In the genomic region with DNA sequence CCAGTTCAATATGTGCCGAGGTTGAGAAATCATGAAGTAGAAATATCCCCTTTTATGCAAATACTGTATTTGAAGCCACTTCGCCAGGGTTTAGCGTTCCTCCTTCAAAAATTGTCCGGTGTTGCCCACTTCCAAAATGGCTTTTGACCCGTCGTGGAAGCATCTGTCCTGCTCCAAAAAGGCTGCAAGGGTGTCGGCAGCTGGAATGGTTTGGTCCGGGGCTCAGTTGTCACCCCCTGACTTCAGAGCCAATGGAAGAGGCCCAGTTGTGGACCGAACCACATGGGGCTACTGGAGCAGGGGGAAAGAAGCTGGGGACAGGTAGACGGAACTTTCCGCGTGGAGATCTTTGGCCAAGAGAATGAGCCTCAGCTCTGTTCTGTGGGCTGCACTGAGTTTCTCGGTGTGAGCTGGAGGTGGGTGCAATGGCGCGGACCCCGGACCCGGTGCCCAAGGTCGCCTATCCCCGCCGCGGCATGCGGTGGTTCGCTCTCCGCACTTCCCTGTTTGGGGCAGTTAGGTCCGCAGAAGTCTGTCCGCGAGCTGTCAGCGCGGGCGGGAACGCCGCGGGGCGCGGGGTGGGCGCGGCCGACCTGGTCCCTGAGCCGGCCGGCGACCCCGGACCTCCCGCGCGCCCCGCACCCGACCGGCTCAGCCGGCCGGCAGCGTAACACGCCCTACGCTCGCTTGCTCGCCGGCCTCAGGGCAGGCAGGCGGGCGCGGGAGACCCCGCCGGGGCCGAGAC, we compare ENCODE assay signal across 1 cellular context.
TF ChIP-seq lines count a peak whose summit lies in the region.

TSS of gene ANKRD13A (plus strand) at position 527 of the 745 bp plus-strand sequence. CDS start 259 bp downstream, outside the sequence.

TF ChIP-seq in HepG2, 621 proteins besides CTCF, POLR2A, EP300 and RAD21 (continued from another document and continues in another):
- no peak for TF ChIP-seq KIAA2018 (CRISPR knock-in tag; IDR thresholded peaks at IDR 0.05; ENCODE audit: borderline replicate concordance)
- TF ChIP-seq ZNF546 (CRISPR knock-in tag; conservative IDR thresholded peaks at IDR 0.05) = no peak
- peak; percentile 88 for TF ChIP-seq ZMYM4 (CRISPR knock-in tag; IDR thresholded peaks at IDR 0.05)
- TF ChIP-seq FOXO4 (CRISPR knock-in tag; conservative IDR thresholded peaks at IDR 0.05) = 0 out of 2 replicates have a peak, but pooled peaks have one; percentile 7
- TF ChIP-seq SOX6 (IDR thresholded peaks at IDR 0.05) = no peak
- peak; percentile 61 for TF ChIP-seq SOX6 (CRISPR knock-in tag; IDR thresholded peaks at IDR 0.05)
- no peak for TF ChIP-seq SRSF9 (IDR thresholded peaks at IDR 0.05; ENCODE audit: borderline replicate concordance, insufficient read depth, low read depth, low read length, poor library complexity, severe bottlenecking)
- TF ChIP-seq, protein P1, sequence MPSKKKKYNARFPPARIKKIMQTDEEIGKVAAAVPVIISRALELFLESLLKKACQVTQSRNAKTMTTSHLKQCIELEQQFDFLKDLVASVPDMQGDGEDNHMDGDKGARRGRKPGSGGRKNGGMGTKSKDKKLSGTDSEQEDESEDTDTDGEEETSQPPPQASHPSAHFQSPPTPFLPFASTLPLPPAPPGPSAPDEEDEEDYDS (CRISPR knock-in tag; IDR thresholded peaks at IDR 0.05) = peak; percentile 46
- no peak for TF ChIP-seq WIZ (CRISPR knock-in tag; IDR thresholded peaks at IDR 0.05)
- peak; percentile 86 for TF ChIP-seq POLR2G (IDR thresholded peaks at IDR 0.05; ENCODE audit: low read depth, low read length)
- TF ChIP-seq RAD51 (IDR thresholded peaks at IDR 0.05; ENCODE audit: borderline replicate concordance) = no peak
- no peak; the same call in 1 of the 2 replicates for TF ChIP-seq MYNN (CRISPR knock-in tag; IDR thresholded peaks at IDR 0.05; ENCODE audit: low read depth)
- peak; percentile 46; the same call in 1 of the 2 replicates for TF ChIP-seq HDAC2 (CRISPR knock-in tag; IDR thresholded peaks at IDR 0.05)
- TF ChIP-seq CBX5 (CRISPR knock-in tag; IDR thresholded peaks at IDR 0.05; ENCODE audit: borderline replicate concordance) = peak; percentile 63; the same call in 1 of the 2 replicates
- TF ChIP-seq PHF21A (CRISPR knock-in tag; IDR thresholded peaks at IDR 0.05) = peak; percentile 80; the same call in 1 of the 2 replicates
- TF ChIP-seq ZBTB46 (CRISPR knock-in tag; IDR thresholded peaks at IDR 0.05; ENCODE audit: borderline replicate concordance) = no peak
- peak; percentile 56; the same call in 1 of the 2 replicates for TF ChIP-seq FOXP4 (CRISPR knock-in tag; IDR thresholded peaks at IDR 0.05)
- peak; percentile 48; the same call in 1 of the 2 replicates for TF ChIP-seq IRF2 (CRISPR knock-in tag; IDR thresholded peaks at IDR 0.05)
- TF ChIP-seq RXRB (CRISPR knock-in tag; IDR thresholded peaks at IDR 0.05; ENCODE audit: borderline replicate concordance) = peak; percentile 49; the same call in 1 of the 2 replicates
- peak; percentile 97 for TF ChIP-seq YY1 (IDR thresholded peaks at IDR 0.05; ENCODE audit: insufficient read depth, insufficient replicate concordance, low read depth, low read length)
- no peak for TF ChIP-seq ZNF33B (CRISPR knock-in tag; IDR thresholded peaks at IDR 0.05)
- no peak for TF ChIP-seq ZMYM2 (CRISPR knock-in tag; IDR thresholded peaks at IDR 0.05)
- no peak for TF ChIP-seq NFE2L2 (IDR thresholded peaks at IDR 0.05; ENCODE audit: low read length)
- 0 out of 2 replicates have a peak, but pooled peaks have one; percentile 26 for TF ChIP-seq MEF2D (CRISPR knock-in tag; IDR thresholded peaks at IDR 0.05)
- TF ChIP-seq ZNF225 (CRISPR knock-in tag; IDR thresholded peaks at IDR 0.05) = peak; percentile 32
- TF ChIP-seq FOSL2 (CRISPR knock-in tag; IDR thresholded peaks at IDR 0.05) = peak; percentile 35; the same call in 1 of the 2 replicates
- no peak for TF ChIP-seq HOXA9 (CRISPR knock-in tag; IDR thresholded peaks at IDR 0.05; ENCODE audit: borderline replicate concordance)
- TF ChIP-seq SP4 (CRISPR knock-in tag; IDR thresholded peaks at IDR 0.05) = peak; percentile 46
- peak; percentile 45; the same call in 1 of the 2 replicates for TF ChIP-seq HNF4A (CRISPR knock-in tag; IDR thresholded peaks at IDR 0.05)
- peak; percentile 34; the same call in 1 of the 2 replicates for TF ChIP-seq SIN3B (IDR thresholded peaks at IDR 0.05; ENCODE audit: low read length)
- TF ChIP-seq, protein P2, sequence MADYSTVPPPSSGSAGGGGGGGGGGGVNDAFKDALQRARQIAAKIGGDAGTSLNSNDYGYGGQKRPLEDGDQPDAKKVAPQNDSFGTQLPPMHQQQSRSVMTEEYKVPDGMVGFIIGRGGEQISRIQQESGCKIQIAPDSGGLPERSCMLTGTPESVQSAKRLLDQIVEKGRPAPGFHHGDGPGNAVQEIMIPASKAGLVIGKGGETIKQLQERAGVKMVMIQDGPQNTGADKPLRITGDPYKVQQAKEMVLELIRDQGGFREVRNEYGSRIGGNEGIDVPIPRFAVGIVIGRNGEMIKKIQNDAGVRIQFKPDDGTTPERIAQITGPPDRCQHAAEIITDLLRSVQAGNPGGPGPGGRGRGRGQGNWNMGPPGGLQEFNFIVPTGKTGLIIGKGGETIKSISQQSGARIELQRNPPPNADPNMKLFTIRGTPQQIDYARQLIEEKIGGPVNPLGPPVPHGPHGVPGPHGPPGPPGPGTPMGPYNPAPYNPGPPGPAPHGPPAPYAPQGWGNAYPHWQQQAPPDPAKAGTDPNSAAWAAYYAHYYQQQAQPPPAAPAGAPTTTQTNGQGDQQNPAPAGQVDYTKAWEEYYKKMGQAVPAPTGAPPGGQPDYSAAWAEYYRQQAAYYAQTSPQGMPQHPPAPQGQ (CRISPR knock-in tag; IDR thresholded peaks at IDR 0.05; ENCODE audit: borderline replicate concordance) = no peak
- peak; percentile 93 for TF ChIP-seq PCBP1 (IDR thresholded peaks at IDR 0.05; ENCODE audit: borderline replicate concordance, low read depth, low read length)
- TF ChIP-seq ZNF563 (CRISPR knock-in tag; IDR thresholded peaks at IDR 0.05) = peak; percentile 75; the same call in 1 of the 2 replicates
- peak; percentile 50 for TF ChIP-seq ZNF781 (CRISPR knock-in tag; IDR thresholded peaks at IDR 0.05; ENCODE audit: borderline replicate concordance, not compliant biosample characterization)
- TF ChIP-seq YEATS4 (CRISPR knock-in tag; IDR thresholded peaks at IDR 0.05; ENCODE audit: borderline replicate concordance) = peak; percentile 37; the same call in 1 of the 2 replicates
- peak; percentile 37; the same call in 1 of the 2 replicates for TF ChIP-seq ZNF766 (CRISPR knock-in tag; IDR thresholded peaks at IDR 0.05; ENCODE audit: borderline replicate concordance)
